ENCODE assay signal across 8 cellular contexts in genomic region chr1:149812893-149813801, GRCh38.
A peak's percentile ranks its signal among the peaks of the same experiment; 100 is the strongest.
DNase-seq lines count a peak whose midpoint lies in the region; ATAC-seq and TF ChIP-seq lines count a peak whose summit lies in the region.
"Not testable (repeated sequence)": the region's sequence is repeated elsewhere in the genome, so short reads cannot be mapped to it uniquely, and the experiment has no call there.

No MANE protein-coding gene starts in this region.

- DNase-seq in ELR (ENCODE audit: low read depth) (peak; percentile 84), NCI-H187 (lab: John Stamatoyannopoulos, UW) (peak; percentile 64 to 79), SKM-1 (lab: John Stamatoyannopoulos, UW; ENCODE audit: unreplicated experiment) (peak; percentile 64), globus pallidus (ENCODE audit: low spot score) (peak; percentile 63), nephron progenitor cell (peak; percentile 35)
- DNase-seq in activated naive CD4-positive, alpha-beta T cell treated with anti-CD3 and anti-CD28 coated beads, Interleukin-2, amount 50 U/mL, for 16 hours = peak; percentile 40
- peak; percentile 83 to 84 for DNase-seq in stimulated activated naive CD8-positive, alpha-beta T cell treated with anti-CD3 and anti-CD28 coated beads, Interleukin-15, amount 100 ng/mL, for 72 hours

- peak overlapping the region; percentile 93 for H3K4me3 Mint-ChIP-seq in nephron progenitor cell
- H3K4me3 Mint-ChIP-seq in stimulated activated naive CD8-positive, alpha-beta T cell treated with anti-CD3 and anti-CD28 coated beads, Interleukin-15, amount 100 ng/mL, for 72 hours = peak overlapping the region; percentile 72 to 83

- peak; percentile 28 for ATAC-seq in HG02759 (IDR thresholded peaks at IDR 0.05; ENCODE audit: unreplicated experiment)
- ATAC-seq in stimulated activated naive CD8-positive, alpha-beta T cell treated with anti-CD3 and anti-CD28 coated beads, Interleukin-15, amount 100 ng/mL, for 72 hours = peak; percentile 49

- not testable (repeated sequence) for H3K36me3 Mint-ChIP-seq in nephron progenitor cell (ENCODE audit: low read depth)

- not testable (repeated sequence) for H3K9me3 Mint-ChIP-seq in nephron progenitor cell; stimulated activated naive CD8-positive, alpha-beta T cell treated with anti-CD3 and anti-CD28 coated beads, Interleukin-15, amount 100 ng/mL, for 72 hours

- not testable (repeated sequence) for TF ChIP-seq CTCF in nephron progenitor cell (IDR thresholded peaks at IDR 0.05)

- not testable (repeated sequence) for H3K27me3 Mint-ChIP-seq in nephron progenitor cell (ENCODE audit: low read depth, poor library complexity); stimulated activated naive CD8-positive, alpha-beta T cell treated with anti-CD3 and anti-CD28 coated beads, Interleukin-15, amount 100 ng/mL, for 72 hours

- H3K27ac Mint-ChIP-seq in nephron progenitor cell = peak overlapping the region; percentile 82
- H3K27ac Mint-ChIP-seq in stimulated activated naive CD8-positive, alpha-beta T cell treated with anti-CD3 and anti-CD28 coated beads, Interleukin-15, amount 100 ng/mL, for 72 hours = peak overlapping the region; percentile 98 to 99

- not testable (repeated sequence) for H3K4me1 Mint-ChIP-seq in nephron progenitor cell
- H3K4me1 Mint-ChIP-seq in stimulated activated naive CD8-positive, alpha-beta T cell treated with anti-CD3 and anti-CD28 coated beads, Interleukin-15, amount 100 ng/mL, for 72 hours = peaks cover 14% of the 10 kb centered on the region

Comparison
In these comparisons a context has a peak if more than half of its experiments do, and no peak if none do; other contexts are left out.
1. Peak in every context shown above with its lines: DNase-seq and ATAC-seq.